In genomic region chr6:43174263-43175112, GRCh38 we compare ENCODE assay signal across 1 cellular context.
TF ChIP-seq lines count a peak whose summit lies in the region.

No MANE protein-coding gene starts in this region.

TF ChIP-seq in HepG2, 621 proteins besides CTCF, POLR2A, EP300 and RAD21 (continued from another document and continues in another):
- peak; percentile 87 for TF ChIP-seq ZNF281 (CRISPR knock-in tag; IDR thresholded peaks at IDR 0.05; ENCODE audit: borderline replicate concordance)
- peak; percentile 36; the same call in 1 of the 2 replicates for TF ChIP-seq ZNF232 (CRISPR knock-in tag; IDR thresholded peaks at IDR 0.05; ENCODE audit: borderline replicate concordance)
- TF ChIP-seq PRDM10 (CRISPR knock-in tag; IDR thresholded peaks at IDR 0.05; ENCODE audit: low read depth): peak; percentile 85; the same call in 1 of the 2 replicates
- peak; percentile 91 for TF ChIP-seq MXD3 (CRISPR knock-in tag; IDR thresholded peaks at IDR 0.05)
- 0 out of 2 replicates have a peak, but pooled peaks have one; percentile 64 for TF ChIP-seq TOE1 (CRISPR knock-in tag; IDR thresholded peaks at IDR 0.05)
- TF ChIP-seq FUBP1 (CRISPR knock-in tag; IDR thresholded peaks at IDR 0.05; ENCODE audit: borderline replicate concordance): 0 out of 2 replicates have a peak, but pooled peaks have one; percentile 9
- peak; percentile 94 for TF ChIP-seq ZNF687 (CRISPR knock-in tag; IDR thresholded peaks at IDR 0.05)
- no peak for TF ChIP-seq HHEX (CRISPR knock-in tag; IDR thresholded peaks at IDR 0.05)
- TF ChIP-seq PRDM4 (CRISPR knock-in tag; IDR thresholded peaks at IDR 0.05; ENCODE audit: borderline replicate concordance): no peak
- TF ChIP-seq PRPF4 (IDR thresholded peaks at IDR 0.05; ENCODE audit: low read depth, low read length, poor library complexity, severe bottlenecking): no peak
- no peak for TF ChIP-seq MBD4 (IDR thresholded peaks at IDR 0.05; ENCODE audit: borderline replicate concordance, low read length)
- TF ChIP-seq ZHX2 (IDR thresholded peaks at IDR 0.05; ENCODE audit: low read depth): no peak
- no peak for TF ChIP-seq ZHX2 (CRISPR knock-in tag; IDR thresholded peaks at IDR 0.05; ENCODE audit: borderline replicate concordance)
- no peak for TF ChIP-seq SIX1 (CRISPR knock-in tag; IDR thresholded peaks at IDR 0.05; ENCODE audit: borderline replicate concordance)
- 0 out of 2 replicates have a peak, but pooled peaks have one; percentile 53 for TF ChIP-seq ZBTB42 (CRISPR knock-in tag; IDR thresholded peaks at IDR 0.05)
- peak; percentile 85 for TF ChIP-seq SP4 (CRISPR knock-in tag; IDR thresholded peaks at IDR 0.05)
- TF ChIP-seq ESRRA (CRISPR knock-in tag; IDR thresholded peaks at IDR 0.05; ENCODE audit: low read depth): peak; percentile 26; the same call in 1 of the 2 replicates
- TF ChIP-seq ZNF710 (CRISPR knock-in tag; IDR thresholded peaks at IDR 0.05; ENCODE audit: borderline replicate concordance): no peak
- 0 out of 2 replicates have a peak, but pooled peaks have one; percentile 14 for TF ChIP-seq ZFP90 (CRISPR knock-in tag; IDR thresholded peaks at IDR 0.05; ENCODE audit: borderline replicate concordance)
- TF ChIP-seq PPARG (CRISPR knock-in tag; conservative IDR thresholded peaks at IDR 0.05): peak; percentile 42; the same call in 1 of the 2 replicates
- TF ChIP-seq ZNF746 (CRISPR knock-in tag; IDR thresholded peaks at IDR 0.05): peak; percentile 69; the same call in 1 of the 2 replicates
- TF ChIP-seq PHF20 (CRISPR knock-in tag; IDR thresholded peaks at IDR 0.05): peak; percentile 33; the same call in 1 of the 2 replicates
- TF ChIP-seq JARID2 (CRISPR knock-in tag; IDR thresholded peaks at IDR 0.05; ENCODE audit: insufficient replicate concordance): peak; percentile 34
- TF ChIP-seq RXRA (CRISPR knock-in tag; IDR thresholded peaks at IDR 0.05): peak; percentile 36; the same call in 1 of the 2 replicates
- peak; percentile 32; the same call in 1 of the 2 replicates for TF ChIP-seq MYPOP (CRISPR knock-in tag; IDR thresholded peaks at IDR 0.05)
